In the genomic region with DNA sequence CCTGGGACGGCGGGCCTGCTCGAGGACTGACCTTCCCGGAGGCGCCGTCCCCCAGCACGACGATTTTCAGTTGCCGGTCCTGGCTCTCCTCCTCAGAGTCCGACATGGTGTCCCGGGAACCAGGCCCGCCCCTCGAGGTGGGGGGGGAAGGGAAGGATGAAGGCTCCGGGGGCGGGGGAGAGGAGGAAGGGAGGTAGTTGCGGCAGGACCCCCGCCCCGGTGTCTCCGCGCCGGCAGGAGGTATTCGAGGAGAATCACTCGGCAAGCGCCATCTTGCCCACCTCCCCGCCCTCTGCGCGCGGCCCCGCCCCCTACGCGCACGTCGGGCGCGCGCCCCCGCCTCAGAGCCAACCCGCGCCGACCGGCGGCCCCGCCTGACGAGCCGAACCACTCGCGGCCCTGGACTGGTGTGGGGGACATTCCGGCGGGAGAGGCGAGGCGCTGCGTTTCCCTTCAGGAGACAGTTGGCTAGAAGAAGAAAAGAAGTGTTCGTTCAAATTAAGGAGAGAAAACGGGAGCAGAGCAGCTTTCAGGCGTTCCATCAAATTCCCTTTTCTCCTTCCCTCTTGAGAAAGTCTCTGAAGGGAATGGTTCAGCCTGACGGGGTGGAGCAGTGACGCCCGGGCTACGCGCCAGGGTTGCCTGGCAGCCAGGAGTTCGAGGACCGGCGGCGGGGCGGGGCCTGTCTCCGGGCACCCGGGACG, we compare ENCODE assay signal across 8 cellular contexts. TPM values are rescaled to one million over a fixed set of nuclear protein-coding genes. Genes with fewer than 3 reads are reported as not detected.
DNase-seq lines count a peak whose midpoint lies in the region; ATAC-seq, FAIRE-seq and TF ChIP-seq lines count a peak whose summit lies in the region.

A gene (minus strand): TSS at position 296 of the 704 bp plus-strand sequence.

- ATAC-seq in DND-41 (ENCODE audit: insufficient read depth, low read depth) (peak; percentile 91), esophagus mucosa (peak; percentile 100)
- peak; percentile 96 for ATAC-seq in activated T-cell treated with anti-CD3 and anti-CD28 coated beads, Interleukin-2, amount 50 U/mL, for 72 hours (replicated peaks in 1 of 2)

- H2AFZ ChIP-seq in DND-41 (ENCODE audit: low read depth, low read length) (peak within 1 kb of the TSS; percentile 91), GM23248 (peak within 1 kb of the TSS; percentile 92), Karpas-422 (ENCODE audit: low read length) (peak within 1 kb of the TSS; percentile 86)

- DNase-seq in DND-41 (peak; percentile 92), GM23248 (peak; percentile 97), Karpas-422 (peak; percentile 97), RCC 7860 (ENCODE audit: low spot score) (peak; percentile 81)
- peak; percentile 94 to 95 for DNase-seq in activated T-cell treated with anti-CD3 and anti-CD28 coated beads, Interleukin-2, amount 50 U/mL, for 72 hours
- DNase-seq in stimulated activated CD8-positive, alpha-beta memory T cell treated with anti-CD3 and anti-CD28 coated beads, Interleukin-7, amount 100 ng/mL, for 1 hour (ENCODE audit: low read depth in 2 of 2): peak; percentile 81

- WGBS in GM23248 (ENCODE audit: low coverage in 1 of 2, low lambda C conversion rate in 2 of 2, missing lambda C conversion rate in 2 of 2), 2 experiments: 1% methylated on average over 45 to 66 of the region's 68 CpGs

- in situ Hi-C loops in GM23248 (cut with MboI): no loop called here

- H3K4me1 ChIP-seq in DND-41 (ENCODE audit: insufficient read depth, low read length) (peaks cover 41% of the 10 kb centered on the region), GM23248 (ENCODE audit: insufficient read depth) (peaks cover 20% of the 10 kb centered on the region), Karpas-422 (ENCODE audit: low read length) (peaks cover 43% of the 10 kb centered on the region), muscle layer of colon (ENCODE audit: insufficient read depth, low read length) (peaks cover 16% of the 10 kb centered on the region)

- peak within 1 kb of the TSS; percentile 98 for H3K27ac Mint-ChIP-seq in activated T-cell treated with anti-CD3 and anti-CD28 coated beads, Interleukin-2, amount 50 U/mL, for 72 hours

- H3K27me3 ChIP-seq in DND-41 (ENCODE audit: insufficient read depth, low read length, poor library complexity) (no peaks in the 10 kb centered on the region), GM23248 (replicated peaks; ENCODE audit: insufficient read depth) (no peaks in the 10 kb centered on the region), Karpas-422 (ENCODE audit: low read length) (no peaks in the 10 kb centered on the region), muscle layer of colon (ENCODE audit: control insufficient read depth in 1 of 2, insufficient read depth in 2 of 2, low read length in 2 of 2) (no peaks in the 10 kb centered on the region)

- H3K36me3 Mint-ChIP-seq in activated T-cell treated with anti-CD3 and anti-CD28 coated beads, Interleukin-2, amount 50 U/mL, for 72 hours (ENCODE audit: insufficient read depth in 2 of 2): peaks cover 0 to 1% of the 10 kb centered on the region in 2 donors

- H3K9me2 ChIP-seq in GM23248 (ENCODE audit: insufficient read depth) (no peaks in the 10 kb centered on the region), Karpas-422 (replicated peaks; ENCODE audit: insufficient read depth, low read length) (no peaks in the 10 kb centered on the region)

- H3K36me3 ChIP-seq in DND-41 (ENCODE audit: insufficient read depth, low read length): no peaks in the 10 kb centered on the region; the same call in 1 of the 2 replicates
- no peaks in the 10 kb centered on the region for H3K36me3 ChIP-seq in GM23248 (ENCODE audit: low read depth)
- no peaks in the 10 kb centered on the region; the same call in 1 of the 2 replicates for H3K36me3 ChIP-seq in Karpas-422 (ENCODE audit: insufficient read depth, low read length)
- no peaks in the 10 kb centered on the region for H3K36me3 ChIP-seq in muscle layer of colon (ENCODE audit: insufficient read depth, low read length)

- no peaks in the 10 kb centered on the region for H4K20me1 ChIP-seq in DND-41 (ENCODE audit: insufficient read depth, low read length)
- no peaks in the 10 kb centered on the region for H4K20me1 ChIP-seq in GM23248 (ENCODE audit: insufficient read depth)
- no peaks in the 10 kb centered on the region; the same call in 1 of the 2 replicates for H4K20me1 ChIP-seq in Karpas-422 (ENCODE audit: insufficient read depth, low read depth, low read length)

- H3K4me2 ChIP-seq in DND-41 (ENCODE audit: insufficient read depth, low read length) (peak within 1 kb of the TSS; percentile 84), GM23248 (ENCODE audit: unreplicated experiment) (peak within 1 kb of the TSS; percentile 97), Karpas-422 (ENCODE audit: low read depth, low read length, poor library complexity, severe bottlenecking) (peak within 1 kb of the TSS; percentile 81)

- TF ChIP-seq CTCF in DND-41 (IDR thresholded peaks at IDR 0.05; ENCODE audit: borderline replicate concordance, extremely low read depth, low read length, poor library complexity, severe bottlenecking): no peak

- H3K4me3 ChIP-seq in DND-41 (ENCODE audit: low read depth in 1 of 2, low read length in 2 of 2) (peak within 1 kb of the TSS; percentile 57 to 93), GM23248 (peak within 1 kb of the TSS; percentile 86), Karpas-422 (ENCODE audit: low read length) (peak within 1 kb of the TSS; percentile 85), muscle layer of colon (ENCODE audit: low read depth in 1 of 2, low read length in 2 of 2) (peak within 1 kb of the TSS; percentile 72 to 74)

- H3K27ac ChIP-seq in DND-41 (ENCODE audit: low read length): peak within 1 kb of the TSS; percentile 99
- peak within 1 kb of the TSS; percentile 94 for H3K27ac ChIP-seq in GM23248
- peak within 1 kb of the TSS; percentile 79 for H3K27ac ChIP-seq in Karpas-422 (ENCODE audit: low read length)
- H3K27ac ChIP-seq in muscle layer of colon (ENCODE audit: low read depth, low read length): peak within 1 kb of the TSS; percentile 97

- H3F3A ChIP-seq in GM23248 (ENCODE audit: insufficient read depth): peaks cover 7% of the 10 kb centered on the region; the same call in 1 of the 2 replicates

- H3K27me3 Mint-ChIP-seq in activated T-cell treated with anti-CD3 and anti-CD28 coated beads, Interleukin-2, amount 50 U/mL, for 72 hours (ENCODE audit: low read depth): peaks cover 9% of the 10 kb centered on the region

- H3K9me3 Mint-ChIP-seq in activated T-cell treated with anti-CD3 and anti-CD28 coated beads, Interleukin-2, amount 50 U/mL, for 72 hours: no peaks in the 10 kb centered on the region

- H3K4me3 Mint-ChIP-seq in activated T-cell treated with anti-CD3 and anti-CD28 coated beads, Interleukin-2, amount 50 U/mL, for 72 hours: peak within 1 kb of the TSS; percentile 91 to 97

- FAIRE-seq in RCC 7860 (lab: Jason Lieb, UNC): peak; percentile 29

- H3K79me2 ChIP-seq in DND-41 (ENCODE audit: insufficient read depth, low read length) (peaks cover 47% of the 10 kb centered on the region), GM23248 (ENCODE audit: insufficient read depth) (peaks cover 44% of the 10 kb centered on the region), Karpas-422 (ENCODE audit: low read length) (peaks cover 48% of the 10 kb centered on the region)

- H3K9me3 ChIP-seq in DND-41 (ENCODE audit: insufficient read depth, low read length, severe bottlenecking) (peaks cover 3% of the 10 kb centered on the region), GM23248 (ENCODE audit: low read depth) (no peaks in the 10 kb centered on the region), Karpas-422 (ENCODE audit: low read length) (no peaks in the 10 kb centered on the region), muscle layer of colon (ENCODE audit: low read length) (no peaks in the 10 kb centered on the region)

- H3K9ac ChIP-seq in DND-41 (ENCODE audit: low read depth, low read length): peak within 1 kb of the TSS; percentile 91
- peak within 1 kb of the TSS; percentile 89 for H3K9ac ChIP-seq in GM23248
- peak within 1 kb of the TSS; percentile 93 for H3K9ac ChIP-seq in Karpas-422 (ENCODE audit: low read length)
- peak within 1 kb of the TSS; percentile 75 for H3K9ac ChIP-seq in muscle layer of colon (ENCODE audit: low read length)

- peaks cover 36% of the 10 kb centered on the region for H3K4me1 Mint-ChIP-seq in activated T-cell treated with anti-CD3 and anti-CD28 coated beads, Interleukin-2, amount 50 U/mL, for 72 hours (ENCODE audit: low read depth)

RNA-seq across cellular contexts. Expression of the gene that starts here (rescaled TPM):
- total RNA-seq in GM23248 (2014; rRNA removed; shearing (Covaris generic)): 16.4 and 18.9 TPM in 2 replicates
- 23.5 and 26.5 TPM in 2 replicates for polyA plus RNA-seq in GM23248 (2016; fragmentation: Nextera tagmentation; extraction: Ambion mirVana)
- 29.8 and 61.8 TPM in 2 replicates for total RNA-seq in Karpas-422 (2014; rRNA removed; shearing (Covaris generic); ENCODE audit: low replicate concordance)
- 10 to 100 TPM; 15.6 to 16.8 TPM for total RNA-seq in activated T-cell treated with anti-CD3 and anti-CD28 coated beads, Interleukin-2, amount 50 U/mL, for 72 hours
- 8.1 TPM for total RNA-seq in esophagus mucosa

Comparison
In these comparisons a context has a peak if more than half of its experiments do, and no peak if none do; other contexts are left out.
1. Peak in every context shown above with its lines: DNase-seq, ATAC-seq, H3K4me3 ChIP-seq and H3K27ac ChIP-seq.